ENCODE assay signal across 8 cellular contexts in genomic region chr5:122163151-122164069, GRCh38. TPM values are rescaled to one million over a fixed set of nuclear protein-coding genes. Genes with fewer than 3 reads are reported as not detected.
DNase-seq lines count a peak whose midpoint lies in the region; TF ChIP-seq lines count a peak whose summit lies in the region.
"Had no signal": no experiment of that assay in that cellular context is flagged by ENCODE, and none has a peak within 500 bp of the region (broad histone marks: within the 10 kb centered on the region; RNA-seq: fewer than 3 reads in every experiment).

No MANE protein-coding gene starts in this region.

- no peaks in the 10 kb centered on the region for H3K9me3 ChIP-seq in HUES48 (ENCODE audit: control insufficient read depth, insufficient read depth, low read length)

- H3K27me3 Mint-ChIP-seq in type B pancreatic cell, result no peaks in the 10 kb centered on the region

- H3K4me3 Mint-ChIP-seq in type B pancreatic cell, result no peak overlapping the region
- H3K4me3 Mint-ChIP-seq: activated naive CD8-positive, alpha-beta T cell treated with anti-CD3 and anti-CD28 coated beads, Interleukin-2, amount 10 ng/mL, durations not matched to agents 7 days and 5 days had no signal

- no peaks in the 10 kb centered on the region for H3K27me3 ChIP-seq in HUES48 (ENCODE audit: control insufficient read depth, insufficient read depth, low read length)

- H3K4me1 Mint-ChIP-seq in type B pancreatic cell (ENCODE audit: unreplicated experiment), result peaks cover 18% of the 10 kb centered on the region
- H3K4me1 Mint-ChIP-seq: activated naive CD8-positive, alpha-beta T cell treated with anti-CD3 and anti-CD28 coated beads, Interleukin-2, amount 10 ng/mL, durations not matched to agents 7 days and 5 days had no signal

- no peaks in the 10 kb centered on the region for H3K36me3 ChIP-seq in HUES48 (ENCODE audit: control insufficient read depth, insufficient read depth, low read length)

- no peaks in the 10 kb centered on the region for H3K36me3 Mint-ChIP-seq in type B pancreatic cell
- H3K36me3 Mint-ChIP-seq: activated naive CD8-positive, alpha-beta T cell treated with anti-CD3 and anti-CD28 coated beads, Interleukin-2, amount 10 ng/mL, durations not matched to agents 7 days and 5 days had no signal

- H3K4me1 ChIP-seq in HUES48 (ENCODE audit: control insufficient read depth, insufficient read depth, low read length), result peaks cover 15% of the 10 kb centered on the region

- peak overlapping the region; percentile 6; the same call in 1 of the 2 replicates for H3K9ac ChIP-seq in HUES48 (ENCODE audit: low read depth, low read length)

- H3K27ac ChIP-seq in HUES48 (ENCODE audit: low read depth, low read length), result peak overlapping the region; percentile 54

- DNase-seq in astrocyte of the hippocampus (ENCODE audit: low read depth, low spot score) (peak; percentile 94), iPS-NIHi11 (ENCODE audit: low spot score) (peak; percentile 26), type B pancreatic cell (ENCODE audit: extremely low spot score, unreplicated experiment) (no peak), NCI-H345 treated with DMSO at 0.1 percent for 48 hours (lab: John Stamatoyannopoulos, UW; ENCODE audit: unreplicated experiment) (no peak), GM20000 (ENCODE audit: low spot score) (no peak), OCI-M2 (lab: John Stamatoyannopoulos, UW; ENCODE audit: unreplicated experiment) (no peak)
- DNase-seq: activated naive CD8-positive, alpha-beta T cell treated with anti-CD3 and anti-CD28 coated beads, Interleukin-2, amount 10 ng/mL, durations not matched to agents 7 days and 5 days had no signal

- peak overlapping the region; percentile 84 for H3K27ac Mint-ChIP-seq in type B pancreatic cell
- H3K27ac Mint-ChIP-seq: activated naive CD8-positive, alpha-beta T cell treated with anti-CD3 and anti-CD28 coated beads, Interleukin-2, amount 10 ng/mL, durations not matched to agents 7 days and 5 days had no signal

- no peaks in the 10 kb centered on the region for H3K9me3 Mint-ChIP-seq in type B pancreatic cell
- H3K9me3 Mint-ChIP-seq: activated naive CD8-positive, alpha-beta T cell treated with anti-CD3 and anti-CD28 coated beads, Interleukin-2, amount 10 ng/mL, durations not matched to agents 7 days and 5 days had no signal

- TF ChIP-seq CTCF in type B pancreatic cell (conservative IDR thresholded peaks at IDR 0.05), result no peak
- TF ChIP-seq CTCF in GM20000 (IDR thresholded peaks at IDR 0.05; ENCODE audit: extremely low read depth, missing control alignments), result no peak

- no peak overlapping the region for H3K4me3 ChIP-seq in HUES48 (ENCODE audit: low read depth, low read length)

RNA-seq across cellular contexts. Expression of gene ZNF474, which starts 34.1 kb away (rescaled TPM):
- 0.24 and 1.9 TPM in 2 replicates for total RNA-seq in type B pancreatic cell (ENCODE audit: low replicate concordance)

Comparison
In these comparisons a context has a peak if more than half of its experiments do, and no peak if none do; other contexts are left out.
1. DNase-seq: peak in astrocyte of the hippocampus (single experiment) and iPS-NIHi11 (single experiment); none in type B pancreatic cell (single experiment), NCI-H345 treated with DMSO at 0.1 percent for 48 hours (single experiment), GM20000 (single experiment) and OCI-M2 (single experiment).